ENCODE assay signal across 16 cellular contexts in genomic region chr10:93218386-93218785, GRCh38.
DNase-seq lines count a peak whose midpoint lies in the region; FAIRE-seq and TF ChIP-seq lines count a peak whose summit lies in the region.
"Had no signal": no experiment of that assay in that cellular context is flagged by ENCODE, and none has a peak within 500 bp of the region (broad histone marks: within the 10 kb centered on the region; RNA-seq: fewer than 3 reads in every experiment).

No MANE protein-coding gene starts in this region.

- H3K9me3 Mint-ChIP-seq in osteocyte (ENCODE audit: unreplicated experiment) = peaks cover 3% of the 10 kb centered on the region

- H3K36me3 ChIP-seq in bronchial epithelial cell (ENCODE audit: control insufficient read depth, insufficient read depth, low read length) = no peaks in the 10 kb centered on the region
- H3K36me3 ChIP-seq: BE2C had no signal

- DNase-seq in NCI-H82 (lab: John Stamatoyannopoulos, UW) (peak; percentile 32), NCI-H82 treated with DMSO at 0.1 percent for 48 hours (lab: John Stamatoyannopoulos, UW; ENCODE audit: unreplicated experiment) (no peak), NCI-H69 (lab: John Stamatoyannopoulos, UW) (peak; percentile 63), bronchial epithelial cell (ENCODE audit: low read depth) (no peak), osteocyte (ENCODE audit: extremely low spot score, unreplicated experiment) (peak; percentile 1), substantia nigra (lab: John Stamatoyannopoulos, UW) (no peak), NCI-H1694 treated with DMSO at 0.1 percent for 48 hours (lab: John Stamatoyannopoulos, UW) (no peak)
- DNase-seq: BE2C; CD4-positive, alpha-beta memory T cell; COR-L47; DMS153; GF-D8 had no signal

- H3K4me1 Mint-ChIP-seq in osteocyte (ENCODE audit: unreplicated experiment) = no peaks in the 10 kb centered on the region

- H3K27ac Mint-ChIP-seq in osteocyte (ENCODE audit: unreplicated experiment) = no peak overlapping the region
- H3K27ac Mint-ChIP-seq: CD4-positive, alpha-beta memory T cell had no signal

- no peak overlapping the region for H3K4me3 Mint-ChIP-seq in osteocyte (ENCODE audit: unreplicated experiment)
- H3K4me3 Mint-ChIP-seq: CD4-positive, alpha-beta memory T cell had no signal

- no peaks in the 10 kb centered on the region for H3K36me3 Mint-ChIP-seq in osteocyte (ENCODE audit: unreplicated experiment)
- H3K36me3 Mint-ChIP-seq: CD4-positive, alpha-beta memory T cell had no signal

- peaks cover 6% of the 10 kb centered on the region for H3K27me3 Mint-ChIP-seq in osteocyte (ENCODE audit: unreplicated experiment)

- TF ChIP-seq CTCF in bronchial epithelial cell (IDR thresholded peaks at IDR 0.05; ENCODE audit: insufficient read depth, low read length, severe bottlenecking) (no peak), osteocyte (IDR thresholded peaks at IDR 0.05) (no peak)

- no peak overlapping the region for H3K4me3 ChIP-seq in bronchial epithelial cell (ENCODE audit: low read depth, low read length)
- H3K4me3 ChIP-seq: A549 had no signal

- no peak overlapping the region for H3K27ac ChIP-seq in substantia nigra (ENCODE audit: low read depth, low read length, poor library complexity, severe bottlenecking)
- H3K27ac ChIP-seq: A549, C4-2B had no signal

- FAIRE-seq in bronchial epithelial cell (lab: Jason Lieb, UNC) = peak; percentile 28
- FAIRE-seq: A549, D721Med, H54 had no signal

- H3K27me3 ChIP-seq in bronchial epithelial cell (ENCODE audit: control insufficient read depth, insufficient read depth, low read length) = no peaks in the 10 kb centered on the region
- H3K27me3 ChIP-seq: BE2C had no signal

Comparison
In these comparisons a context has a peak if more than half of its experiments do, and no peak if none do; other contexts are left out.
1. DNase-seq: peak in NCI-H82 (single experiment), NCI-H69 (single experiment) and osteocyte (single experiment); none in NCI-H82 treated with DMSO at 0.1 percent for 48 hours (single experiment), bronchial epithelial cell (single experiment), substantia nigra (0 of 49) and NCI-H1694 treated with DMSO at 0.1 percent for 48 hours (single experiment).